8 cellular contexts compared by ENCODE assay signal in genomic region chr4:183840311-183840710, GRCh38.
DNase-seq lines count a peak whose midpoint lies in the region; ATAC-seq and TF ChIP-seq lines count a peak whose summit lies in the region.

No MANE protein-coding gene starts in this region.

- peaks cover 8 to 43% (median 11%) of the 10 kb centered on the region in 5 donors for H3K27me3 Mint-ChIP-seq in naive thymus-derived CD8-positive, alpha-beta T cell

- POLR2A ChIA-PET in naive thymus-derived CD8-positive, alpha-beta T cell (lab: Charles Lee): no interaction called here

- H3K36me3 Mint-ChIP-seq in naive thymus-derived CD8-positive, alpha-beta T cell: no peaks in the 10 kb centered on the region

- no peak overlapping the region for H3K9ac ChIP-seq in NT2/D1 (ENCODE audit: insufficient read length, low read depth)

- H3K4me1 Mint-ChIP-seq in naive thymus-derived CD8-positive, alpha-beta T cell: no peaks in the 10 kb centered on the region

- no peaks in the 10 kb centered on the region for H3K4me1 ChIP-seq in NT2/D1 (ENCODE audit: insufficient read depth, insufficient read length)

- H3K9me3 Mint-ChIP-seq in naive thymus-derived CD8-positive, alpha-beta T cell: no peaks in the 10 kb centered on the region

- ATAC-seq in HG03439 (IDR thresholded peaks at IDR 0.05; ENCODE audit: unreplicated experiment) (peak; percentile 66), esophagus mucosa (peak; percentile 68)
- peak in 1 of 2 donors; percentile 42 for ATAC-seq in naive thymus-derived CD8-positive, alpha-beta T cell

- H3K4me3 Mint-ChIP-seq in naive thymus-derived CD8-positive, alpha-beta T cell: no peak overlapping the region

- TF ChIP-seq CTCF in 22Rv1 (IDR thresholded peaks at IDR 0.05): peak; percentile 88
- TF ChIP-seq CTCF in GM12874 (IDR thresholded peaks at IDR 0.05; ENCODE audit: insufficient read depth, low read depth, low read length): peak; percentile 74

- H3K27ac Mint-ChIP-seq in naive thymus-derived CD8-positive, alpha-beta T cell: no peak overlapping the region

- no peak overlapping the region for H3K27ac ChIP-seq in 22Rv1

- peak; percentile 72 for DNase-seq in NT2/D1 (ENCODE audit: low read depth, low spot score)
- DNase-seq in activated CD8-positive, alpha-beta memory T cell treated with anti-CD3 and anti-CD28 coated beads, Interleukin-2, amount 50 U/mL, for 48 hours: peak; percentile 76
- DNase-seq in naive thymus-derived CD8-positive, alpha-beta T cell: peak; percentile 32 to 69 (median 53)
- DNase-seq in stimulated activated naive CD4-positive, alpha-beta T cell treated with Interleukin-2 at 50 U/mL for 16 hours (lab: John Stamatoyannopoulos, UW): peak; percentile 41

- no peaks in the 10 kb centered on the region for H3K27me3 ChIP-seq in NT2/D1 (ENCODE audit: insufficient read depth, insufficient read length)

- no peak overlapping the region for H3K4me3 ChIP-seq in NT2/D1 (ENCODE audit: insufficient read length, low read depth)

- H3K9me3 ChIP-seq in NT2/D1 (ENCODE audit: insufficient read depth, low read length): no peaks in the 10 kb centered on the region

- no peaks in the 10 kb centered on the region for H3K36me3 ChIP-seq in NT2/D1 (ENCODE audit: insufficient read depth, insufficient read length, low read length)
